Comparison of ENCODE assay signal across 1 cellular context in the genomic region with DNA sequence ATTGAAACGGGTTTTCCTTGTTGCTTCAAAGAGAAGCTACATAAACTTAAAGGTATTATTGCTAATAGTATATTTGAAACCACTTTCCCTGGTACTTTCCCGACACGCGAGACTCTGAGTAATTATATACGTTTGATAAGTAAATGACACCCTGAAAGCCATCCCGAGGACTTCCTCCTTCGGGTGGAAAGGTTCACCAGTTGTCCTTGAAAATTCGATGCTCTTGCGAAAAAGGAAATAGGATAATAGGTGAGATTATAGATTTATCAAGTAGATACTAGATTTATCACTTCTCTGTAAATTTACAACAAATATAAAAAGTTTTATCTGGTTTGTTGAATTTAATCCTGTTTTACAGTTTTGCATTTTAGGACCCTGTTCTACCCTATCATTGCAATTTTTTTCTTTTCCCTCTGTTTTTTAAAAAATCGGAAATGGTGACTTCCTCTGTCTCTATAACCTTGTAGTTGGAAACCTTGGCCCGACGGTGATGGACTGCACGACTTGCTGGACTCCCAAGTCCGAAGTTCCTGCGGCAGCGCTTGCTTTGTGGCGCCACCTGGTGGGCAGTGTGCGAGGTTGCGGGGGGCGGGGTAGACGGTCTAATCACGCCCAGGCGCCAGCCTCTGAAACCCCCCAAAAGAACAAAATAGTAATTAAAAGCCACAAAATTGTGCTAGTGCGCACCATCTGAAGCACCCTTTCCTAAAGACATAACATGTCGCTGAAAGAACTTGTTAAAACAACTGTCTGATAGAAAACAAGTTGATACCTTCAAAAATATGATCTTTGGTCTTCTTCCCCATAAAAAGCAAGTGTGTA.
TF ChIP-seq lines count a peak whose summit lies in the region.

No MANE protein-coding gene starts in this region.

TF ChIP-seq in HepG2, 621 proteins besides CTCF, POLR2A, EP300 and RAD21 (continued from another document and continues in another):
- TF ChIP-seq, protein P1, sequence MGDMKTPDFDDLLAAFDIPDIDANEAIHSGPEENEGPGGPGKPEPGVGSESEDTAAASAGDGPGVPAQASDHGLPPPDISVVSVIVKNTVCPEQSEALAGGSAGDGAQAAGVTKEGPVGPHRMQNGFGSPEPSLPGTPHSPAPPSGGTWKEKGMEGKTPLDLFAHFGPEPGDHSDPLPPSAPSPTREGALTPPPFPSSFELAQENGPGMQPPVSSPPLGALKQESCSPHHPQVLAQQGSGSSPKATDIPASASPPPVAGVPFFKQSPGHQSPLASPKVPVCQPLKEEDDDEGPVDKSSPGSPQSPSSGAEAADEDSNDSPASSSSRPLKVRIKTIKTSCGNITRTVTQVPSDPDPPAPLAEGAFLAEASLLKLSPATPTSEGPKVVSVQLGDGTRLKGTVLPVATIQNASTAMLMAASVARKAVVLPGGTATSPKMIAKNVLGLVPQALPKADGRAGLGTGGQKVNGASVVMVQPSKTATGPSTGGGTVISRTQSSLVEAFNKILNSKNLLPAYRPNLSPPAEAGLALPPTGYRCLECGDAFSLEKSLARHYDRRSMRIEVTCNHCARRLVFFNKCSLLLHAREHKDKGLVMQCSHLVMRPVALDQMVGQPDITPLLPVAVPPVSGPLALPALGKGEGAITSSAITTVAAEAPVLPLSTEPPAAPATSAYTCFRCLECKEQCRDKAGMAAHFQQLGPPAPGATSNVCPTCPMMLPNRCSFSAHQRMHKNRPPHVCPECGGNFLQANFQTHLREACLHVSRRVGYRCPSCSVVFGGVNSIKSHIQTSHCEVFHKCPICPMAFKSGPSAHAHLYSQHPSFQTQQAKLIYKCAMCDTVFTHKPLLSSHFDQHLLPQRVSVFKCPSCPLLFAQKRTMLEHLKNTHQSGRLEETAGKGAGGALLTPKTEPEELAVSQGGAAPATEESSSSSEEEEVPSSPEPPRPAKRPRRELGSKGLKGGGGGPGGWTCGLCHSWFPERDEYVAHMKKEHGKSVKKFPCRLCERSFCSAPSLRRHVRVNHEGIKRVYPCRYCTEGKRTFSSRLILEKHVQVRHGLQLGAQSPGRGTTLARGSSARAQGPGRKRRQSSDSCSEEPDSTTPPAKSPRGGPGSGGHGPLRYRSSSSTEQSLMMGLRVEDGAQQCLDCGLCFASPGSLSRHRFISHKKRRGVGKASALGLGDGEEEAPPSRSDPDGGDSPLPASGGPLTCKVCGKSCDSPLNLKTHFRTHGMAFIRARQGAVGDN (CRISPR knock-in tag; IDR thresholded peaks at IDR 0.05): peak; percentile 45; the same call in 1 of the 2 replicates
- TF ChIP-seq, protein P2, sequence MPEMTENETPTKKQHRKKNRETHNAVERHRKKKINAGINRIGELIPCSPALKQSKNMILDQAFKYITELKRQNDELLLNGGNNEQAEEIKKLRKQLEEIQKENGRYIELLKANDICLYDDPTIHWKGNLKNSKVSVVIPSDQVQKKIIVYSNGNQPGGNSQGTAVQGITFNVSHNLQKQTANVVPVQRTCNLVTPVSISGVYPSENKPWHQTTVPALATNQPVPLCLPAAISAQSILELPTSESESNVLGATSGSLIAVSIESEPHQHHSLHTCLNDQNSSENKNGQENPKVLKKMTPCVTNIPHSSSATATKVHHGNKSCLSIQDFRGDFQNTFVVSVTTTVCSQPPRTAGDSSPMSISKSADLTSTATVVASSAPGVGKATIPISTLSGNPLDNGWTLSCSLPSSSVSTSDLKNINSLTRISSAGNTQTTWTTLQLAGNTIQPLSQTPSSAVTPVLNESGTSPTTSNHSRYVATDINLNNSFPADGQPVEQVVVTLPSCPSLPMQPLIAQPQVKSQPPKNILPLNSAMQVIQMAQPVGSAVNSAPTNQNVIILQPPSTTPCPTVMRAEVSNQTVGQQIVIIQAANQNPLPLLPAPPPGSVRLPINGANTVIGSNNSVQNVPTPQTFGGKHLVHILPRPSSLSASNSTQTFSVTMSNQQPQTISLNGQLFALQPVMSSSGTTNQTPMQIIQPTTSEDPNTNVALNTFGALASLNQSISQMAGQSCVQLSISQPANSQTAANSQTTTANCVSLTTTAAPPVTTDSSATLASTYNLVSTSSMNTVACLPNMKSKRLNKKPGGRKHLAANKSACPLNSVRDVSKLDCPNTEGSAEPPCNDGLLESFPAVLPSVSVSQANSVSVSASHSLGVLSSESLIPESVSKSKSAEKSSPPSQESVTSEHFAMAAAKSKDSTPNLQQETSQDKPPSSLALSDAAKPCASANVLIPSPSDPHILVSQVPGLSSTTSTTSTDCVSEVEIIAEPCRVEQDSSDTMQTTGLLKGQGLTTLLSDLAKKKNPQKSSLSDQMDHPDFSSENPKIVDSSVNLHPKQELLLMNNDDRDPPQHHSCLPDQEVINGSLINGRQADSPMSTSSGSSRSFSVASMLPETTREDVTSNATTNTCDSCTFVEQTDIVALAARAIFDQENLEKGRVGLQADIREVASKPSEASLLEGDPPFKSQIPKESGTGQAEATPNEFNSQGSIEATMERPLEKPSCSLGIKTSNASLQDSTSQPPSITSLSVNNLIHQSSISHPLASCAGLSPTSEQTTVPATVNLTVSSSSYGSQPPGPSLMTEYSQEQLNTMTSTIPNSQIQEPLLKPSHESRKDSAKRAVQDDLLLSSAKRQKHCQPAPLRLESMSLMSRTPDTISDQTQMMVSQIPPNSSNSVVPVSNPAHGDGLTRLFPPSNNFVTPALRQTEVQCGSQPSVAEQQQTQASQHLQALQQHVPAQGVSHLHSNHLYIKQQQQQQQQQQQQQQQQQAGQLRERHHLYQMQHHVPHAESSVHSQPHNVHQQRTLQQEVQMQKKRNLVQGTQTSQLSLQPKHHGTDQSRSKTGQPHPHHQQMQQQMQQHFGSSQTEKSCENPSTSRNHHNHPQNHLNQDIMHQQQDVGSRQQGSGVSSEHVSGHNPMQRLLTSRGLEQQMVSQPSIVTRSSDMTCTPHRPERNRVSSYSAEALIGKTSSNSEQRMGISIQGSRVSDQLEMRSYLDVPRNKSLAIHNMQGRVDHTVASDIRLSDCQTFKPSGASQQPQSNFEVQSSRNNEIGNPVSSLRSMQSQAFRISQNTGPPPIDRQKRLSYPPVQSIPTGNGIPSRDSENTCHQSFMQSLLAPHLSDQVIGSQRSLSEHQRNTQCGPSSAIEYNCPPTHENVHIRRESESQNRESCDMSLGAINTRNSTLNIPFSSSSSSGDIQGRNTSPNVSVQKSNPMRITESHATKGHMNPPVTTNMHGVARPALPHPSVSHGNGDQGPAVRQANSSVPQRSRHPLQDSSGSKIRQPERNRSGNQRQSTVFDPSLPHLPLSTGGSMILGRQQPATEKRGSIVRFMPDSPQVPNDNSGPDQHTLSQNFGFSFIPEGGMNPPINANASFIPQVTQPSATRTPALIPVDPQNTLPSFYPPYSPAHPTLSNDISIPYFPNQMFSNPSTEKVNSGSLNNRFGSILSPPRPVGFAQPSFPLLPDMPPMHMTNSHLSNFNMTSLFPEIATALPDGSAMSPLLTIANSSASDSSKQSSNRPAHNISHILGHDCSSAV (CRISPR knock-in tag; IDR thresholded peaks at IDR 0.05; ENCODE audit: borderline replicate concordance): no peak
- TF ChIP-seq PHF5A (CRISPR knock-in tag; IDR thresholded peaks at IDR 0.05; ENCODE audit: low read depth, unreplicated experiment) (no peak), MEIS2 (CRISPR knock-in tag; IDR thresholded peaks at IDR 0.05) (no peak), NCOR1 (IDR thresholded peaks at IDR 0.05; ENCODE audit: borderline replicate concordance, low read length) (peak; percentile 89), TBL1XR1 (IDR thresholded peaks at IDR 0.05; ENCODE audit: borderline replicate concordance, low read length, partially characterized antibody) (no peak), ZNF33A (CRISPR knock-in tag; IDR thresholded peaks at IDR 0.05; ENCODE audit: borderline replicate concordance) (no peak), ASH2L (IDR thresholded peaks at IDR 0.05; ENCODE audit: insufficient read length, low read depth, low read length) (peak; percentile 35), ZNF501 (CRISPR knock-in tag; IDR thresholded peaks at IDR 0.05) (no peak), PAWR (CRISPR knock-in tag; IDR thresholded peaks at IDR 0.05; ENCODE audit: borderline replicate concordance) (no peak), ZMYM2 (CRISPR knock-in tag; IDR thresholded peaks at IDR 0.05) (no peak), KAT8 (CRISPR knock-in tag; IDR thresholded peaks at IDR 0.05) (no peak; the same call in 1 of the 2 replicates), ZNF207 (IDR thresholded peaks at IDR 0.05; ENCODE audit: borderline replicate concordance) (no peak), RBM39 (IDR thresholded peaks at IDR 0.05; ENCODE audit: low read depth, low read length, poor library complexity, severe bottlenecking) (no peak), GATAD1 (CRISPR knock-in tag; IDR thresholded peaks at IDR 0.05) (peak; percentile 32; the same call in 1 of the 2 replicates), CBX1 (IDR thresholded peaks at IDR 0.05; ENCODE audit: low read depth) (no peak), SRSF4 (IDR thresholded peaks at IDR 0.05; ENCODE audit: low read depth, low read length, poor library complexity, severe bottlenecking) (no peak), RFX1 (IDR thresholded peaks at IDR 0.05) (no peak), ARNTL (CRISPR knock-in tag; IDR thresholded peaks at IDR 0.05) (no peak), ISX (CRISPR knock-in tag; conservative IDR thresholded peaks at IDR 0.05) (no peak), PRPF4 (IDR thresholded peaks at IDR 0.05; ENCODE audit: low read depth, low read length, poor library complexity, severe bottlenecking) (no peak)
- TF ChIP-seq, protein P3, sequence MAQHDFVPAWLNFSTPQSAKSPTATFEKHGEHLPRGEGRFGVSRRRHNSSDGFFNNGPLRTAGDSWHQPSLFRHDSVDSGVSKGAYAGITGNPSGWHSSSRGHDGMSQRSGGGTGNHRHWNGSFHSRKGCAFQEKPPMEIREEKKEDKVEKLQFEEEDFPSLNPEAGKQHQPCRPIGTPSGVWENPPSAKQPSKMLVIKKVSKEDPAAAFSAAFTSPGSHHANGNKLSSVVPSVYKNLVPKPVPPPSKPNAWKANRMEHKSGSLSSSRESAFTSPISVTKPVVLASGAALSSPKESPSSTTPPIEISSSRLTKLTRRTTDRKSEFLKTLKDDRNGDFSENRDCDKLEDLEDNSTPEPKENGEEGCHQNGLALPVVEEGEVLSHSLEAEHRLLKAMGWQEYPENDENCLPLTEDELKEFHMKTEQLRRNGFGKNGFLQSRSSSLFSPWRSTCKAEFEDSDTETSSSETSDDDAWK (CRISPR knock-in tag; IDR thresholded peaks at IDR 0.05): no peak
- TF ChIP-seq, protein P4, sequence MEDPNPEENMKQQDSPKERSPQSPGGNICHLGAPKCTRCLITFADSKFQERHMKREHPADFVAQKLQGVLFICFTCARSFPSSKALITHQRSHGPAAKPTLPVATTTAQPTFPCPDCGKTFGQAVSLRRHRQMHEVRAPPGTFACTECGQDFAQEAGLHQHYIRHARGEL (CRISPR knock-in tag; IDR thresholded peaks at IDR 0.05): 0 out of 2 replicates have a peak, but pooled peaks have one; percentile 29
- TF ChIP-seq, protein P5, sequence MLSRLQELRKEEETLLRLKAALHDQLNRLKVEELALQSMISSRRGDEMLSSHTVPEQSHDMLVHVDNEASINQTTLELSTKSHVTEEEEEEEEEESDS (CRISPR knock-in tag; IDR thresholded peaks at IDR 0.05; ENCODE audit: borderline replicate concordance): no peak
- TF ChIP-seq, protein P6, sequence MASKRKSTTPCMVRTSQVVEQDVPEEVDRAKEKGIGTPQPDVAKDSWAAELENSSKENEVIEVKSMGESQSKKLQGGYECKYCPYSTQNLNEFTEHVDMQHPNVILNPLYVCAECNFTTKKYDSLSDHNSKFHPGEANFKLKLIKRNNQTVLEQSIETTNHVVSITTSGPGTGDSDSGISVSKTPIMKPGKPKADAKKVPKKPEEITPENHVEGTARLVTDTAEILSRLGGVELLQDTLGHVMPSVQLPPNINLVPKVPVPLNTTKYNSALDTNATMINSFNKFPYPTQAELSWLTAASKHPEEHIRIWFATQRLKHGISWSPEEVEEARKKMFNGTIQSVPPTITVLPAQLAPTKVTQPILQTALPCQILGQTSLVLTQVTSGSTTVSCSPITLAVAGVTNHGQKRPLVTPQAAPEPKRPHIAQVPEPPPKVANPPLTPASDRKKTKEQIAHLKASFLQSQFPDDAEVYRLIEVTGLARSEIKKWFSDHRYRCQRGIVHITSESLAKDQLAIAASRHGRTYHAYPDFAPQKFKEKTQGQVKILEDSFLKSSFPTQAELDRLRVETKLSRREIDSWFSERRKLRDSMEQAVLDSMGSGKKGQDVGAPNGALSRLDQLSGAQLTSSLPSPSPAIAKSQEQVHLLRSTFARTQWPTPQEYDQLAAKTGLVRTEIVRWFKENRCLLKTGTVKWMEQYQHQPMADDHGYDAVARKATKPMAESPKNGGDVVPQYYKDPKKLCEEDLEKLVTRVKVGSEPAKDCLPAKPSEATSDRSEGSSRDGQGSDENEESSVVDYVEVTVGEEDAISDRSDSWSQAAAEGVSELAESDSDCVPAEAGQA (IDR thresholded peaks at IDR 0.05; ENCODE audit: low read depth): no peak
- TF ChIP-seq, protein P6 (CRISPR knock-in tag; IDR thresholded peaks at IDR 0.05; ENCODE audit: borderline replicate concordance): no peak
- TF ChIP-seq, protein P7, sequence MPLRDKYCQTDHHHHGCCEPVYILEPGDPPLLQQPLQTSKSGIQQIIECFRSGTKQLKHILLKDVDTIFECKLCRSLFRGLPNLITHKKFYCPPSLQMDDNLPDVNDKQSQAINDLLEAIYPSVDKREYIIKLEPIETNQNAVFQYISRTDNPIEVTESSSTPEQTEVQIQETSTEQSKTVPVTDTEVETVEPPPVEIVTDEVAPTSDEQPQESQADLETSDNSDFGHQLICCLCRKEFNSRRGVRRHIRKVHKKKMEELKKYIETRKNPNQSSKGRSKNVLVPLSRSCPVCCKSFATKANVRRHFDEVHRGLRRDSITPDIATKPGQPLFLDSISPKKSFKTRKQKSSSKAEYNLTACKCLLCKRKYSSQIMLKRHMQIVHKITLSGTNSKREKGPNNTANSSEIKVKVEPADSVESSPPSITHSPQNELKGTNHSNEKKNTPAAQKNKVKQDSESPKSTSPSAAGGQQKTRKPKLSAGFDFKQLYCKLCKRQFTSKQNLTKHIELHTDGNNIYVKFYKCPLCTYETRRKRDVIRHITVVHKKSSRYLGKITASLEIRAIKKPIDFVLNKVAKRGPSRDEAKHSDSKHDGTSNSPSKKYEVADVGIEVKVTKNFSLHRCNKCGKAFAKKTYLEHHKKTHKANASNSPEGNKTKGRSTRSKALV (CRISPR knock-in tag; IDR thresholded peaks at IDR 0.05): no peak
